In genomic region chr11:121670792-121671275, GRCh38 we compare ENCODE assay signal across 15 cellular contexts.
DNase-seq lines count a peak whose midpoint lies in the region; ATAC-seq, FAIRE-seq and TF ChIP-seq lines count a peak whose summit lies in the region.
"Had no signal": no experiment of that assay in that cellular context is flagged by ENCODE, and none has a peak within 500 bp of the region (broad histone marks: within the 10 kb centered on the region; RNA-seq: fewer than 3 reads in every experiment).

No MANE protein-coding gene starts in this region.

- H4K20me1 ChIP-seq in astrocyte (ENCODE audit: insufficient read depth, low read length): no peaks in the 10 kb centered on the region

- FAIRE-seq in astrocyte (lab: Jason Lieb, UNC): no peak

- H3K27me3 ChIP-seq in astrocyte (ENCODE audit: insufficient read depth, low read length): no peaks in the 10 kb centered on the region
- H3K27me3 ChIP-seq in thoracic aorta (replicated peaks; ENCODE audit: insufficient read depth): no peaks in the 10 kb centered on the region
- H3K27me3 ChIP-seq: gastrocnemius medialis, upper lobe of left lung had no signal

- no peaks in the 10 kb centered on the region for H3K79me2 ChIP-seq in astrocyte (ENCODE audit: insufficient read depth, low read length)

- H3K9me3 Mint-ChIP-seq in astrocyte (ENCODE audit: unreplicated experiment): peaks cover 5% of the 10 kb centered on the region

- no peaks in the 10 kb centered on the region for H3K9me3 ChIP-seq in astrocyte (ENCODE audit: insufficient read depth, low read depth, low read length)
- no peaks in the 10 kb centered on the region for H3K9me3 ChIP-seq in thoracic aorta
- H3K9me3 ChIP-seq: gastrocnemius medialis, upper lobe of left lung had no signal

- DNase-seq in DMS 273 (lab: John Stamatoyannopoulos, UW; ENCODE audit: unreplicated experiment): peak; percentile 70
- DNase-seq in DMS 273 treated with DMSO at 0.1 percent for 48 hours (lab: John Stamatoyannopoulos, UW): no peak
- peak; percentile 68 for DNase-seq in astrocyte (ENCODE audit: low read depth)
- DNase-seq in midbrain (lab: John Stamatoyannopoulos, UW): peak; percentile 41
- DNase-seq in thoracic aorta (ENCODE audit: low spot score): no peak
- DNase-seq in stimulated activated CD4-positive, alpha-beta T cell treated with anti-CD3 and anti-CD28 coated beads, Interleukin-4, amount 100 ng/mL, for 1 hour: no peak
- DNase-seq in NCI-H2171 (lab: John Stamatoyannopoulos, UW): no peak
- DNase-seq: activated naive CD4-positive, alpha-beta T cell; cortex of kidney; gastrocnemius medialis; MM.1S; upper lobe of left lung had no signal

- H3K27me3 Mint-ChIP-seq in astrocyte (ENCODE audit: low read depth, unreplicated experiment): no peaks in the 10 kb centered on the region

- H3K36me3 ChIP-seq in astrocyte (ENCODE audit: insufficient read depth, low read length) (no peaks in the 10 kb centered on the region), thoracic aorta (no peaks in the 10 kb centered on the region)
- H3K36me3 ChIP-seq: gastrocnemius medialis, upper lobe of left lung had no signal

- H3K36me3 Mint-ChIP-seq in astrocyte (ENCODE audit: low read depth, unreplicated experiment): no peaks in the 10 kb centered on the region

- peaks cover 23% of the 10 kb centered on the region for H3K4me1 ChIP-seq in astrocyte (ENCODE audit: insufficient read depth, low read length)
- H3K4me1 ChIP-seq in thoracic aorta (ENCODE audit: control insufficient read depth in 1 of 2, low read depth in 2 of 2): peaks cover 20 to 48% of the 10 kb centered on the region in 2 donors
- H3K4me1 ChIP-seq: gastrocnemius medialis had no signal

- H3K4me3 ChIP-seq in astrocyte (ENCODE audit: insufficient read depth, low read depth, low read length) (no peak overlapping the region), thoracic aorta (peak overlapping the region; percentile 32)
- H3K4me3 ChIP-seq: gastrocnemius medialis, upper lobe of left lung had no signal

- H3K4me3 Mint-ChIP-seq in astrocyte (ENCODE audit: unreplicated experiment): no peak overlapping the region

- peak overlapping the region; percentile 15 for H3K9ac ChIP-seq in astrocyte (ENCODE audit: low read length)

- TF ChIP-seq CTCF in astrocyte (IDR thresholded peaks at IDR 0.05; ENCODE audit: insufficient read depth, low read depth, low read length) (no peak), thoracic aorta (IDR thresholded peaks at IDR 0.05) (no peak)

- ATAC-seq in thoracic aorta (ENCODE audit: insufficient number of reproducible peaks, low FRiP score, low read depth) (no peak), GM18867 (IDR thresholded peaks at IDR 0.05; ENCODE audit: unreplicated experiment) (no peak)
- ATAC-seq: gastrocnemius medialis, left lobe of liver had no signal

- peak overlapping the region; percentile 42 for H3K4me2 ChIP-seq in astrocyte (ENCODE audit: low read length)

- H2AFZ ChIP-seq in astrocyte (ENCODE audit: low read depth, low read length): peak overlapping the region; percentile 52

- peak overlapping the region; percentile 9 for H3K27ac Mint-ChIP-seq in astrocyte (ENCODE audit: unreplicated experiment)

- peak overlapping the region; percentile 32 for H3K27ac ChIP-seq in astrocyte (ENCODE audit: low read depth, low read length)
- H3K27ac ChIP-seq in thoracic aorta: peak overlapping the region; percentile 79 to 80
- H3K27ac ChIP-seq: 22Rv1, gastrocnemius medialis, upper lobe of left lung had no signal

- peaks cover 37% of the 10 kb centered on the region for H3K4me1 Mint-ChIP-seq in astrocyte (ENCODE audit: low read depth, unreplicated experiment)

Comparison
In these comparisons a context has a peak if more than half of its experiments do, and no peak if none do; other contexts are left out.
1. DNase-seq: peak in DMS 273 (single experiment), astrocyte (single experiment) and midbrain (single experiment); none in DMS 273 treated with DMSO at 0.1 percent for 48 hours (single experiment), thoracic aorta (single experiment), stimulated activated CD4-positive, alpha-beta T cell treated with anti-CD3 and anti-CD28 coated beads, Interleukin-4, amount 100 ng/mL, for 1 hour (single experiment) and NCI-H2171 (single experiment).